ENCODE assay signal across 8 cellular contexts in genomic region chr1:40782371-40782956, GRCh38. TPM values are rescaled to one million over a fixed set of nuclear protein-coding genes. Genes with fewer than 3 reads are reported as not detected.
A peak's percentile ranks its signal among the peaks of the same experiment; 100 is the strongest.
DNase-seq lines count a peak whose midpoint lies in the region; ATAC-seq, FAIRE-seq and TF ChIP-seq lines count a peak whose summit lies in the region.

No MANE protein-coding gene starts in this region.

- TF ChIP-seq CTCF in BJ (IDR thresholded peaks at IDR 0.05; ENCODE audit: insufficient read depth, low read depth, low read length) (peak; percentile 24; the same call in 1 of the 2 replicates), endodermal cell (conservative IDR thresholded peaks at IDR 0.05) (peak; percentile 66)

- H3K9me2 ChIP-seq in Karpas-422 (replicated peaks; ENCODE audit: insufficient read depth, low read length): no peaks in the 10 kb centered on the region

- H3K27me3 ChIP-seq in BJ (ENCODE audit: control insufficient read depth, insufficient read depth, low read length) (peaks cover 18% of the 10 kb centered on the region), Karpas-422 (ENCODE audit: low read length) (no peaks in the 10 kb centered on the region), endodermal cell (ENCODE audit: control insufficient read depth, insufficient read depth, low read length, poor library complexity, severe bottlenecking) (peaks cover 55% of the 10 kb centered on the region)

- H3K36me3 Mint-ChIP-seq in endodermal cell (ENCODE audit: low read depth): peaks cover 4% of the 10 kb centered on the region
- H3K36me3 Mint-ChIP-seq in naive thymus-derived CD8-positive, alpha-beta T cell: peaks cover 1 to 12% (median 4%) of the 10 kb centered on the region in 3 donors

- H3K4me2 ChIP-seq in Karpas-422 (ENCODE audit: low read depth, low read length, poor library complexity, severe bottlenecking): peak overlapping the region; percentile 66

- peaks cover 11% of the 10 kb centered on the region for H3K79me2 ChIP-seq in Karpas-422 (ENCODE audit: low read length)

- POLR2A ChIA-PET in BJ (lab: Charles Lee): no interaction called here
- POLR2A ChIA-PET in naive thymus-derived CD8-positive, alpha-beta T cell (lab: Charles Lee): interaction anchor here (0.6 to 1.1 kb wide), 4 partner anchors 8 to 1824 kb away, joined by 3 to 4 read pairs (median 4); partner anchors contain the start of gene NFYC

- peaks cover under 1% of the 10 kb centered on the region for H3K9me3 Mint-ChIP-seq in endodermal cell
- peaks cover 0 to 2% (median 0%) of the 10 kb centered on the region in 9 donors for H3K9me3 Mint-ChIP-seq in naive thymus-derived CD8-positive, alpha-beta T cell

- CTCF ChIA-PET in BJ (lab: Yijun Ruan, JAX): interaction anchor here (0.6 to 3.3 kb wide), 6 partner anchors 8 to 72 kb away, joined by 3 to 17 read pairs (median 4); no protein-coding TSS in a partner anchor

- peak overlapping the region; percentile 58 for H3K4me3 Mint-ChIP-seq in endodermal cell
- H3K4me3 Mint-ChIP-seq in naive thymus-derived CD8-positive, alpha-beta T cell: peak overlapping the region in 9 of 10 donors; percentile 55 to 87 (median 83)

- H3K4me1 Mint-ChIP-seq in endodermal cell: peaks cover 10% of the 10 kb centered on the region
- peaks cover 14 to 27% (median 15%) of the 10 kb centered on the region in 4 donors for H3K4me1 Mint-ChIP-seq in naive thymus-derived CD8-positive, alpha-beta T cell

- 6 to 15% methylated on average over 4 to 20 of the region's 20 CpGs for WGBS in endodermal cell (ENCODE audit: insufficient coverage in 1 of 2, insufficient read length in 1 of 2), 2 experiments

- no peak for ATAC-seq in naive thymus-derived CD8-positive, alpha-beta T cell
- ATAC-seq in GM19023 (IDR thresholded peaks at IDR 0.05; ENCODE audit: unreplicated experiment): no peak
- ATAC-seq in HG03280 (IDR thresholded peaks at IDR 0.05; ENCODE audit: unreplicated experiment): no peak

- peaks cover 71% of the 10 kb centered on the region for H3K27me3 Mint-ChIP-seq in endodermal cell (ENCODE audit: insufficient read depth)
- peaks cover 6 to 31% (median 21%) of the 10 kb centered on the region in 5 donors for H3K27me3 Mint-ChIP-seq in naive thymus-derived CD8-positive, alpha-beta T cell

- no peaks in the 10 kb centered on the region for H4K20me1 ChIP-seq in Karpas-422 (ENCODE audit: insufficient read depth, low read depth, low read length)

- H3K9ac ChIP-seq in Karpas-422 (ENCODE audit: low read length): peak overlapping the region; percentile 78
- no peak overlapping the region for H3K9ac ChIP-seq in endodermal cell (ENCODE audit: extremely low read depth, low read length, poor library complexity, severe bottlenecking)

- no peak overlapping the region for H2AFZ ChIP-seq in Karpas-422 (ENCODE audit: low read length)

- FAIRE-seq in frontal cortex (lab: Jason Lieb, UNC): no peak

- H3K9me3 ChIP-seq in Karpas-422 (ENCODE audit: low read length) (no peaks in the 10 kb centered on the region), endodermal cell (ENCODE audit: control insufficient read depth, low read length) (peaks cover 1% of the 10 kb centered on the region)

- no peak for DNase-seq in BJ (ENCODE audit: low read depth)
- DNase-seq in Karpas-422: no peak
- peak; percentile 80 for DNase-seq in endodermal cell
- DNase-seq in naive thymus-derived CD8-positive, alpha-beta T cell: no peak
- DNase-seq in frontal cortex (ENCODE audit: low spot score in 2 of 2): no peak
- no peak for DNase-seq in AML-193 (lab: John Stamatoyannopoulos, UW)

- H3K4me1 ChIP-seq in Karpas-422 (ENCODE audit: low read length): peaks cover 33% of the 10 kb centered on the region
- H3K4me1 ChIP-seq in endodermal cell (ENCODE audit: control insufficient read depth, insufficient read depth, low read length): no peaks in the 10 kb centered on the region

- no peak overlapping the region for H3K27ac Mint-ChIP-seq in endodermal cell
- peak overlapping the region in 1 of 10 donors; percentile 71 for H3K27ac Mint-ChIP-seq in naive thymus-derived CD8-positive, alpha-beta T cell

- H3K27ac ChIP-seq in Karpas-422 (ENCODE audit: low read length): peak overlapping the region; percentile 76
- no peak overlapping the region for H3K27ac ChIP-seq in endodermal cell (ENCODE audit: low read depth, low read length)

- no peaks in the 10 kb centered on the region for H3K36me3 ChIP-seq in BJ (ENCODE audit: control insufficient read depth, insufficient read depth, low read length)
- peaks cover 1% of the 10 kb centered on the region; the same call in 1 of the 2 replicates for H3K36me3 ChIP-seq in Karpas-422 (ENCODE audit: insufficient read depth, low read length)
- peaks cover 2% of the 10 kb centered on the region for H3K36me3 ChIP-seq in endodermal cell (ENCODE audit: control insufficient read depth, insufficient read depth, low read length)

- H3K4me3 ChIP-seq in BJ (ENCODE audit: low read depth, low read length) (no peak overlapping the region), Karpas-422 (ENCODE audit: low read length) (peak overlapping the region; percentile 64), endodermal cell (ENCODE audit: low read length) (peak overlapping the region; percentile 71)

RNA-seq across cellular contexts. Expression of gene KCNQ4, which starts 1.1 kb away (rescaled TPM):
- polyA plus RNA-seq in BJ (2011; rRNA removed): 0.02 and 0.06 TPM in 2 replicates
- 0.09 and 0.10 TPM in 2 replicates for polyA minus RNA-seq in BJ (2011; rRNA and poly(A)+ RNA removed)
- 2.3 and 3.2 TPM in 2 replicates for total RNA-seq in Karpas-422 (2014; rRNA removed; shearing (Covaris generic); ENCODE audit: low replicate concordance)
- total RNA-seq in endodermal cell (under 1 TPM; 0.22 to 0.88 TPM), frontal cortex (1.2 TPM)
- polyA plus RNA-seq in endodermal cell (2013, experiment 1 of 2): 1.7 TPM
- polyA plus RNA-seq in endodermal cell (2013, experiment 2 of 2): 1.4 TPM
- total RNA-seq in naive thymus-derived CD8-positive, alpha-beta T cell: under 1 TPM; 0.18 to 0.25 TPM
- under 1 TPM; 0.08 to 0.17 (median 0.08) TPM for polyA plus RNA-seq in naive thymus-derived CD8-positive, alpha-beta T cell
